In genomic region chr7:82624965-82625364, GRCh38 we compare ENCODE assay signal across 1 cellular context.
TF ChIP-seq lines count a peak whose summit lies in the region.

No MANE protein-coding gene starts in this region.

TF ChIP-seq in SK-N-SH treated with all-trans-retinoic acid at 6 μM for 48 hours, 23 proteins besides CTCF, POLR2A, EP300 and RAD21 (continued from another document):
- TF ChIP-seq TSHZ2 (CRISPR knock-in tag; IDR thresholded peaks at IDR 0.05) = no peak
- TF ChIP-seq BACH2 (CRISPR knock-in tag; IDR thresholded peaks at IDR 0.05; ENCODE audit: borderline replicate concordance) = no peak
- TF ChIP-seq OSR1 (CRISPR knock-in tag; IDR thresholded peaks at IDR 0.05) = no peak
- TF ChIP-seq TOX (CRISPR knock-in tag; IDR thresholded peaks at IDR 0.05; ENCODE audit: borderline replicate concordance) = no peak
- TF ChIP-seq ARNTL (CRISPR knock-in tag; IDR thresholded peaks at IDR 0.05; ENCODE audit: borderline replicate concordance, low read depth) = no peak
